ENCODE assay signal across 20 cellular contexts in the genomic region with DNA sequence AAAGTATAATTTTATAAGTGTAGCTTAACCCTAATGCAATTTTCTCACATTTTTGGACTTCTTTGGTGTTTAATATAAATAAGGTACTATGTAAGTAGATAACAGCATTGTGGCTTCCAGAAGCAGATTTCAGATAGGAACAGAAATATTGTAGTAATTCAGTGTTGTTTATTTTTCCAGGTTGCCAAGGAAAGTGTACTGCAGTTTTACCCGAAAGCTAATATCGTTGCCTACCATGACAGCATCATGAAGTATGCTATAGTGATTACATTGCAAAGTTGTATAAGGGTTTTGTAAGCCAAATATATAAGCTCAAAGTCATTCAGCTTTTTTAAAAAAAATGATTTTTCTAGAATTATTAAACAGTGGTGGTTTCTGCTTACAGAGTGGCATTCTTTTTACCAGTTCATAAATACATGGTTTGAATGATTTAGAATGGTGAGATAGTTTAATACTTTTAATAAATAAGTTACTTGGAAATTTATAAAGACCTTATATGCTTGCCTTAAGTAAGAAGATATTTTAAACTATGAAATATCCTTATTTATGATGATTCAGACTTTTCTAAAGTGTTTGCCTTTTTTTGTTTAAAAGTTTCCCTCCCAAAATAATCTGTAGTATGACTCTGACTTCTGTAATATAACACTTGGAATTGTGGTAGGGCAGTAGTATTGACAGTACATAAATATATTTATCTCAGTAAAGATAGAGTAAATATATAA.
A peak's percentile ranks its signal among the peaks of the same experiment; 100 is the strongest.
DNase-seq lines count a peak whose midpoint lies in the region; ATAC-seq and TF ChIP-seq lines count a peak whose summit lies in the region.
"Had no signal": no experiment of that assay in that cellular context is flagged by ENCODE, and none has a peak within 500 bp of the region (broad histone marks: within the 10 kb centered on the region; RNA-seq: fewer than 3 reads in every experiment).

No MANE protein-coding gene starts in this region.

- CTCF ChIA-PET in HEK293 (lab: Yijun Ruan, JAX) = interaction anchor here (0.6 to 3.7 kb wide), 12 partner anchors 11 to 121 kb away, joined by 3 to 69 read pairs (median 4); no protein-coding TSS in a partner anchor

- DNase-seq in cardiac fibroblast (ENCODE audit: low read depth in 2 of 2) (peak; percentile 13 to 25), nephron progenitor cell (no peak), COR-L47 (lab: John Stamatoyannopoulos, UW) (no peak), NCI-H82 (lab: John Stamatoyannopoulos, UW) (no peak), HCEC 1CT (no peak)
- DNase-seq: activated CD4-positive, CD25-positive, alpha-beta regulatory T cell treated with anti-CD3 and anti-CD28 coated beads, Interleukin-2, amount 50 U/mL, for 72 hours; activated naive CD8-positive, alpha-beta T cell treated with anti-CD3 and anti-CD28 coated beads, Interleukin-2, amount 10 ng/mL, durations not matched to agents 7 days and 5 days; esophagus squamous epithelium; KBM-7; kidney glomerular epithelial cell; midbrain; NCI-H1417 treated with DMSO at 0.1 percent for 48 hours; NCI-H2171 treated with DMSO at 0.1 percent for 48 hours; NCI-H748 treated with DMSO at 0.1 percent for 48 hours; stimulated activated naive CD4-positive, alpha-beta T cell had no signal

- no peak overlapping the region for H3K4me3 Mint-ChIP-seq in nephron progenitor cell

- H3K79me2 ChIP-seq in ACC112 (ENCODE audit: control insufficient read depth, insufficient read depth, low read length, unreplicated experiment) = peaks cover 62% of the 10 kb centered on the region

- H3K4me3 ChIP-seq in ACC112 (ENCODE audit: low read depth, low read length) (no peak overlapping the region), HEK293 (ENCODE audit: low read depth, low read length) (no peak overlapping the region), cardiac fibroblast (replicated peaks in 1 of 2; ENCODE audit: low read depth in 2 of 2, low read length in 2 of 2) (no peak overlapping the region)
- H3K4me3 ChIP-seq: breast epithelium, esophagus squamous epithelium had no signal

- peak overlapping the region; percentile 75 for H3K27ac Mint-ChIP-seq in nephron progenitor cell
- H3K27ac Mint-ChIP-seq: neural progenitor cell had no signal

- POLR2A ChIA-PET in HEK293 (lab: Yijun Ruan, JAX) = no interaction called here

- no peaks in the 10 kb centered on the region for H3K9me3 Mint-ChIP-seq in nephron progenitor cell
- H3K9me3 Mint-ChIP-seq: activated naive CD8-positive, alpha-beta T cell treated with anti-CD3 and anti-CD28 coated beads, Interleukin-2, amount 10 ng/mL, durations not matched to agents 7 days and 5 days; neural progenitor cell had no signal

- H3K27ac ChIP-seq in ACC112 (ENCODE audit: low read depth, low read length) (peak overlapping the region; percentile 10; the same call in 1 of the 2 replicates), HEK293 (ENCODE audit: extremely low read depth, low read depth, low read length) (no peak overlapping the region)
- H3K27ac ChIP-seq: neural progenitor cell had no signal

- ATAC-seq in HG02798 (IDR thresholded peaks at IDR 0.05; ENCODE audit: poor library complexity, unreplicated experiment) = no peak

- H3K36me3 Mint-ChIP-seq in nephron progenitor cell (ENCODE audit: low read depth) = peaks cover 51% of the 10 kb centered on the region

- TF ChIP-seq CTCF in HEK293 (tag by site-specific recombination; IDR thresholded peaks at IDR 0.05) = no peak
- TF ChIP-seq CTCF in cardiac fibroblast (IDR thresholded peaks at IDR 0.05; ENCODE audit: low read depth, low read length) = no peak
- TF ChIP-seq CTCF in nephron progenitor cell (IDR thresholded peaks at IDR 0.05) = no peak

- peaks cover 42% of the 10 kb centered on the region for H3K4me1 Mint-ChIP-seq in nephron progenitor cell

- no peaks in the 10 kb centered on the region for H3K27me3 Mint-ChIP-seq in nephron progenitor cell (ENCODE audit: low read depth, poor library complexity)
- H3K27me3 Mint-ChIP-seq: activated naive CD8-positive, alpha-beta T cell treated with anti-CD3 and anti-CD28 coated beads, Interleukin-2, amount 10 ng/mL, durations not matched to agents 7 days and 5 days had no signal

- H3K4me1 ChIP-seq in ACC112 (ENCODE audit: control insufficient read depth, insufficient read depth, low read length, unreplicated experiment) = peaks cover 13% of the 10 kb centered on the region
- peaks cover 39% of the 10 kb centered on the region for H3K4me1 ChIP-seq in HEK293 (ENCODE audit: control insufficient read depth, insufficient read depth, low read length)
- H3K4me1 ChIP-seq: breast epithelium had no signal

- H3K9me3 ChIP-seq in HEK293 (ENCODE audit: control insufficient read depth, insufficient read depth, low read depth, low read length) = peaks cover 2% of the 10 kb centered on the region; the same call in 1 of the 2 replicates
- H3K9me3 ChIP-seq: breast epithelium, esophagus squamous epithelium had no signal

- no peaks in the 10 kb centered on the region for H3K27me3 ChIP-seq in ACC112 (ENCODE audit: insufficient read depth, low read length)
- H3K27me3 ChIP-seq: breast epithelium, esophagus squamous epithelium, neural progenitor cell had no signal

- no peak overlapping the region for H2AFZ ChIP-seq in ACC112 (ENCODE audit: low read length, unreplicated experiment)
- H2AFZ ChIP-seq: neural progenitor cell had no signal

- peaks cover 13% of the 10 kb centered on the region for H3K36me3 ChIP-seq in ACC112 (ENCODE audit: insufficient read depth, low read length)
- H3K36me3 ChIP-seq in HEK293 (ENCODE audit: control insufficient read depth in 2 of 2, insufficient read depth in 1 of 2, low read length in 2 of 2) = peaks cover 63 to 76% of the 10 kb centered on the region in 2 experiments
- H3K36me3 ChIP-seq: breast epithelium had no signal

TF ChIP-seq in HEK293, 187 proteins besides CTCF, POLR2A, EP300 and RAD21 (continues in another document):
- 0 out of 2 replicates have a peak, but pooled peaks have one; percentile 4 for TF ChIP-seq ZNF24 (tag by site-specific recombination; IDR thresholded peaks at IDR 0.05)
- no peak for TF ChIP-seq IKZF3 (tag by site-specific recombination; IDR thresholded peaks at IDR 0.05)
- TF ChIP-seq ZNF473 (tag by site-specific recombination; IDR thresholded peaks at IDR 0.05) = no peak
- TF ChIP-seq ZBTB1 (tag by site-specific recombination; IDR thresholded peaks at IDR 0.05) = 0 out of 2 replicates have a peak, but pooled peaks have one; percentile 30
- no peak for TF ChIP-seq MEIS1 (CRISPR knock-in tag; IDR thresholded peaks at IDR 0.05; ENCODE audit: borderline replicate concordance)
- TF ChIP-seq ZBTB8A (tag by site-specific recombination; IDR thresholded peaks at IDR 0.05) = no peak
- TF ChIP-seq ZNF175 (tag by site-specific recombination; IDR thresholded peaks at IDR 0.05) = no peak
- no peak for TF ChIP-seq ZNF248 (tag by site-specific recombination; IDR thresholded peaks at IDR 0.05)
- no peak for TF ChIP-seq ZNF555 (tag by site-specific recombination; conservative IDR thresholded peaks at IDR 0.05)
- TF ChIP-seq, protein P1, sequence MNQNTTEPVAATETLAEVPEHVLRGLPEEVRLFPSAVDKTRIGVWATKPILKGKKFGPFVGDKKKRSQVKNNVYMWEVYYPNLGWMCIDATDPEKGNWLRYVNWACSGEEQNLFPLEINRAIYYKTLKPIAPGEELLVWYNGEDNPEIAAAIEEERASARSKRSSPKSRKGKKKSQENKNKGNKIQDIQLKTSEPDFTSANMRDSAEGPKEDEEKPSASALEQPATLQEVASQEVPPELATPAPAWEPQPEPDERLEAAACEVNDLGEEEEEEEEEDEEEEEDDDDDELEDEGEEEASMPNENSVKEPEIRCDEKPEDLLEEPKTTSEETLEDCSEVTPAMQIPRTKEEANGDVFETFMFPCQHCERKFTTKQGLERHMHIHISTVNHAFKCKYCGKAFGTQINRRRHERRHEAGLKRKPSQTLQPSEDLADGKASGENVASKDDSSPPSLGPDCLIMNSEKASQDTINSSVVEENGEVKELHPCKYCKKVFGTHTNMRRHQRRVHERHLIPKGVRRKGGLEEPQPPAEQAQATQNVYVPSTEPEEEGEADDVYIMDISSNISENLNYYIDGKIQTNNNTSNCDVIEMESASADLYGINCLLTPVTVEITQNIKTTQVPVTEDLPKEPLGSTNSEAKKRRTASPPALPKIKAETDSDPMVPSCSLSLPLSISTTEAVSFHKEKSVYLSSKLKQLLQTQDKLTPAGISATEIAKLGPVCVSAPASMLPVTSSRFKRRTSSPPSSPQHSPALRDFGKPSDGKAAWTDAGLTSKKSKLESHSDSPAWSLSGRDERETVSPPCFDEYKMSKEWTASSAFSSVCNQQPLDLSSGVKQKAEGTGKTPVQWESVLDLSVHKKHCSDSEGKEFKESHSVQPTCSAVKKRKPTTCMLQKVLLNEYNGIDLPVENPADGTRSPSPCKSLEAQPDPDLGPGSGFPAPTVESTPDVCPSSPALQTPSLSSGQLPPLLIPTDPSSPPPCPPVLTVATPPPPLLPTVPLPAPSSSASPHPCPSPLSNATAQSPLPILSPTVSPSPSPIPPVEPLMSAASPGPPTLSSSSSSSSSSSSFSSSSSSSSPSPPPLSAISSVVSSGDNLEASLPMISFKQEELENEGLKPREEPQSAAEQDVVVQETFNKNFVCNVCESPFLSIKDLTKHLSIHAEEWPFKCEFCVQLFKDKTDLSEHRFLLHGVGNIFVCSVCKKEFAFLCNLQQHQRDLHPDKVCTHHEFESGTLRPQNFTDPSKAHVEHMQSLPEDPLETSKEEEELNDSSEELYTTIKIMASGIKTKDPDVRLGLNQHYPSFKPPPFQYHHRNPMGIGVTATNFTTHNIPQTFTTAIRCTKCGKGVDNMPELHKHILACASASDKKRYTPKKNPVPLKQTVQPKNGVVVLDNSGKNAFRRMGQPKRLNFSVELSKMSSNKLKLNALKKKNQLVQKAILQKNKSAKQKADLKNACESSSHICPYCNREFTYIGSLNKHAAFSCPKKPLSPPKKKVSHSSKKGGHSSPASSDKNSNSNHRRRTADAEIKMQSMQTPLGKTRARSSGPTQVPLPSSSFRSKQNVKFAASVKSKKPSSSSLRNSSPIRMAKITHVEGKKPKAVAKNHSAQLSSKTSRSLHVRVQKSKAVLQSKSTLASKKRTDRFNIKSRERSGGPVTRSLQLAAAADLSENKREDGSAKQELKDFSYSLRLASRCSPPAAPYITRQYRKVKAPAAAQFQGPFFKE (tag by site-specific recombination; IDR thresholded peaks at IDR 0.05; ENCODE audit: borderline replicate concordance) = no peak
- TF ChIP-seq KLF7 (tag by site-specific recombination; IDR thresholded peaks at IDR 0.05; ENCODE audit: borderline replicate concordance) = no peak
- no peak for TF ChIP-seq ZSCAN16 (tag by site-specific recombination; IDR thresholded peaks at IDR 0.05)
- TF ChIP-seq ZNF529 (tag by site-specific recombination; IDR thresholded peaks at IDR 0.05; ENCODE audit: insufficient replicate concordance) = no peak
- no peak for TF ChIP-seq ZNF426 (tag by site-specific recombination; IDR thresholded peaks at IDR 0.05)
- TF ChIP-seq ZNF416 (tag by site-specific recombination; IDR thresholded peaks at IDR 0.05) = no peak

Comparison
In these comparisons a context has a peak if more than half of its experiments do, and no peak if none do; other contexts are left out.
1. DNase-seq: peak in cardiac fibroblast (2 of 2); none in nephron progenitor cell (single experiment), COR-L47 (single experiment), NCI-H82 (single experiment) and HCEC 1CT (single experiment).